7 cellular contexts compared by ENCODE assay signal in genomic region chr20:30376430-30376766, GRCh38.
A peak's percentile ranks its signal among the peaks of the same experiment; 100 is the strongest.
DNase-seq lines count a peak whose midpoint lies in the region; ATAC-seq and TF ChIP-seq lines count a peak whose summit lies in the region.
"Not testable (repeated sequence)": the region's sequence is repeated elsewhere in the genome, so short reads cannot be mapped to it uniquely, and the experiment has no call there.

No MANE protein-coding gene starts in this region.

- H3K9ac ChIP-seq in muscle layer of colon (ENCODE audit: low read length): not testable (repeated sequence)

- not testable (repeated sequence) for H3K9me3 ChIP-seq in Peyer's patch; right atrium auricular region; muscle layer of colon (ENCODE audit: low read length)

- H3K27me3 ChIP-seq in Peyer's patch; right atrium auricular region; muscle layer of colon (ENCODE audit: control insufficient read depth in 1 of 2, insufficient read depth in 2 of 2, low read length in 2 of 2): not testable (repeated sequence)

- H3K27ac ChIP-seq in Peyer's patch: peak overlapping the region; percentile 46 to 86 (median 78)
- H3K27ac ChIP-seq in right atrium auricular region; muscle layer of colon (ENCODE audit: low read depth, low read length): not testable (repeated sequence)
- H3K27ac ChIP-seq in skin epidermis: peak overlapping the region in 17 of 21 experiments; percentile 21 to 90 (median 83)

- not testable (repeated sequence) for H3K4me1 ChIP-seq in Peyer's patch; right atrium auricular region; muscle layer of colon (ENCODE audit: insufficient read depth, low read length)

- H3K4me3 Mint-ChIP-seq in activated T-helper 17 cell treated with anti-CD3 and anti-CD28 coated beads, Interleukin-2, amount 50 U/mL, for 72 hours: peak overlapping the region; percentile 80
- peak overlapping the region; percentile 95 for H3K4me3 Mint-ChIP-seq in dendritic cell treated with granulocyte-macrophage colony-stimulating factor and Interleukin-4, amounts not matched to agents 40 ng/mL and 50 ng/mL, for 4 days

- H3K27ac Mint-ChIP-seq in activated T-helper 17 cell treated with anti-CD3 and anti-CD28 coated beads, Interleukin-2, amount 50 U/mL, for 72 hours: peak overlapping the region; percentile 70
- peak overlapping the region; percentile 94 for H3K27ac Mint-ChIP-seq in dendritic cell treated with granulocyte-macrophage colony-stimulating factor and Interleukin-4, amounts not matched to agents 40 ng/mL and 50 ng/mL, for 4 days

- not testable (repeated sequence) for DNase-seq in GM12865 (ENCODE audit: low read depth); Peyer's patch; right atrium auricular region (ENCODE audit: low spot score)

- not testable (repeated sequence) for H3K36me3 ChIP-seq in Peyer's patch; right atrium auricular region; muscle layer of colon (ENCODE audit: insufficient read depth, low read length)

- not testable (repeated sequence) for ATAC-seq in activated T-helper 17 cell treated with anti-CD3 and anti-CD28 coated beads, Interleukin-2, amount 50 U/mL, for 72 hours (replicated peaks)

- peaks cover 21% of the 10 kb centered on the region for H3K36me3 Mint-ChIP-seq in activated T-helper 17 cell treated with anti-CD3 and anti-CD28 coated beads, Interleukin-2, amount 50 U/mL, for 72 hours (ENCODE audit: low read depth)
- H3K36me3 Mint-ChIP-seq in dendritic cell treated with granulocyte-macrophage colony-stimulating factor and Interleukin-4, amounts not matched to agents 40 ng/mL and 50 ng/mL, for 4 days (ENCODE audit: low read depth): peaks cover 28% of the 10 kb centered on the region

- intact Hi-C loops in dendritic cell treated with granulocyte-macrophage colony-stimulating factor and Interleukin-4, amounts not matched to agents 40 ng/mL and 50 ng/mL, for 4 days (cut with micrococcal nuclease): not testable (repeated sequence)

- H3K27me3 Mint-ChIP-seq in activated T-helper 17 cell treated with anti-CD3 and anti-CD28 coated beads, Interleukin-2, amount 50 U/mL, for 72 hours: not testable (repeated sequence)
- peaks cover 14% of the 10 kb centered on the region for H3K27me3 Mint-ChIP-seq in dendritic cell treated with granulocyte-macrophage colony-stimulating factor and Interleukin-4, amounts not matched to agents 40 ng/mL and 50 ng/mL, for 4 days

- not testable (repeated sequence) for TF ChIP-seq POLR2A in Peyer's patch (IDR thresholded peaks at IDR 0.05)

- not testable (repeated sequence) for H3K9me3 Mint-ChIP-seq in activated T-helper 17 cell treated with anti-CD3 and anti-CD28 coated beads, Interleukin-2, amount 50 U/mL, for 72 hours
- peaks cover 16% of the 10 kb centered on the region for H3K9me3 Mint-ChIP-seq in dendritic cell treated with granulocyte-macrophage colony-stimulating factor and Interleukin-4, amounts not matched to agents 40 ng/mL and 50 ng/mL, for 4 days

- TF ChIP-seq CTCF in GM12865 (IDR thresholded peaks at IDR 0.05; ENCODE audit: insufficient read depth, low read depth, low read length, missing control alignments); Peyer's patch (IDR thresholded peaks at IDR 0.05); right atrium auricular region (IDR thresholded peaks at IDR 0.05): not testable (repeated sequence)

- H3K4me1 Mint-ChIP-seq in activated T-helper 17 cell treated with anti-CD3 and anti-CD28 coated beads, Interleukin-2, amount 50 U/mL, for 72 hours: peaks cover 23% of the 10 kb centered on the region
- H3K4me1 Mint-ChIP-seq in dendritic cell treated with granulocyte-macrophage colony-stimulating factor and Interleukin-4, amounts not matched to agents 40 ng/mL and 50 ng/mL, for 4 days (ENCODE audit: low read depth): peaks cover 24% of the 10 kb centered on the region

- H3K4me3 ChIP-seq in GM12865 (ENCODE audit: low read depth, low read length) (peak overlapping the region; percentile 48), Peyer's patch (peak overlapping the region; percentile 51 to 93 (median 70)), right atrium auricular region (peak overlapping the region; percentile 24 to 77), muscle layer of colon (ENCODE audit: low read depth in 1 of 2, low read length in 2 of 2) (peak overlapping the region; percentile 23 to 38), skin epidermis (peak overlapping the region; percentile 42 to 79 (median 73))
